17 cellular contexts compared by ENCODE assay signal in the genomic region with DNA sequence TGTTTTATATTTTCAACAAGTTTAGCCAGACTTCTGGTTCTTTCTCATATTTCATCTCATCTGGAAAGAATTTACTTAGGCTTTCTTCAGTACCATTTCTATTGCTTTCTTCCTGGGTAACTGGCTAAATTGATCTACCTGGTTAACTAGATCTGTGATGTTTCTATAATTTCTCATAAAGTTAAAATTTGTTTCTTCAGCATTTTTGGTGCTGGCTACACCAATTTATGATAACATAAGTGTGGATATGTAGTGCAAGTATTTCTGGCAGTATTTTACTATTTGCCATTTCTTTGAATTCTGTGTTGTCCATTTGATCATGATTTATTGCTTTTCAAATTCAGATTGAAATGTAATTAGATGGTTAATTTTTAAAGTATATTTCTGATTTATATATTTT. TPM values are rescaled to one million over a fixed set of nuclear protein-coding genes. Genes with fewer than 3 reads are reported as not detected.
DNase-seq lines count a peak whose midpoint lies in the region; ATAC-seq, FAIRE-seq and TF ChIP-seq lines count a peak whose summit lies in the region.
"Had no signal": no experiment of that assay in that cellular context is flagged by ENCODE, and none has a peak within 500 bp of the region (broad histone marks: within the 10 kb centered on the region; RNA-seq: fewer than 3 reads in every experiment).

No MANE protein-coding gene starts in this region.

- H3K27ac ChIP-seq in HEK293 (ENCODE audit: extremely low read depth, low read depth, low read length) (peak overlapping the region; percentile 47; the same call in 1 of the 2 replicates), GM12878 (ENCODE audit: control insufficient read depth, insufficient read depth) (no peak overlapping the region), small intestine (ENCODE audit: low read depth in 1 of 2, low read length in 1 of 2) (no peak overlapping the region)

- H4K20me1 ChIP-seq in GM12878 (ENCODE audit: control insufficient read depth, insufficient read depth) = peaks cover 2% of the 10 kb centered on the region; the same call in 1 of the 2 replicates

- CTCF ChIA-PET in HEK293 (lab: Yijun Ruan, JAX) (interaction anchor here (1.0 kb wide), 1 partner anchor 148 kb away, joined by 3 read pairs; no protein-coding TSS in a partner anchor), GM12878 (lab: Yijun Ruan, JAX) (no interaction called here)

- no peak for DNase-seq in activated naive CD4-positive, alpha-beta T cell treated with anti-CD3 and anti-CD28 coated beads, Interleukin-2, amount 50 U/mL, for 72 hours (ENCODE audit: low spot score in 2 of 2)
- no peak for DNase-seq in GM12878 (ENCODE audit: low read depth, low spot score)
- no peak for DNase-seq in small intestine
- no peak for DNase-seq in NCI-H345 (lab: John Stamatoyannopoulos, UW)
- DNase-seq in NCI-H1417 treated with DMSO at 0.1 percent for 48 hours (lab: John Stamatoyannopoulos, UW) = no peak
- DNase-seq: ACHN, H7, Kasumi-1, MV-4-11, NCI-H1436, NCI-H2029 treated with DMSO at 0.1 percent for 48 hours, NCI-H526, RPMI8226 had no signal

- peak overlapping the region; percentile 57 for H3K27ac Mint-ChIP-seq in activated naive CD4-positive, alpha-beta T cell treated with anti-CD3 and anti-CD28 coated beads, Interleukin-2, amount 50 U/mL, for 24 hours
- H3K27ac Mint-ChIP-seq in activated naive CD4-positive, alpha-beta T cell treated with anti-CD3 and anti-CD28 coated beads, Interleukin-2, amount 50 U/mL, for 72 hours = no peak overlapping the region

- H3K9me3 Mint-ChIP-seq in activated naive CD4-positive, alpha-beta T cell treated with anti-CD3 and anti-CD28 coated beads, Interleukin-2, amount 50 U/mL, for 24 hours = no peaks in the 10 kb centered on the region
- H3K9me3 Mint-ChIP-seq in activated naive CD4-positive, alpha-beta T cell treated with anti-CD3 and anti-CD28 coated beads, Interleukin-2, amount 50 U/mL, for 72 hours = no peaks in the 10 kb centered on the region
- H3K9me3 Mint-ChIP-seq: CD8-positive, alpha-beta memory T cell had no signal

- BruUV-seq in GM12878 (replicated peaks; lab: Mats Ljungman, UMichigan) = no TSS peak

- ATAC-seq in activated naive CD4-positive, alpha-beta T cell treated with anti-CD3 and anti-CD28 coated beads, Interleukin-2, amount 50 U/mL, for 72 hours = no peak
- no peak for ATAC-seq in GM12878
- no peak for ATAC-seq in GM19395 (IDR thresholded peaks at IDR 0.05; ENCODE audit: unreplicated experiment)

- H3K27me3 Mint-ChIP-seq in activated naive CD4-positive, alpha-beta T cell treated with anti-CD3 and anti-CD28 coated beads, Interleukin-2, amount 50 U/mL, for 24 hours = no peaks in the 10 kb centered on the region
- H3K27me3 Mint-ChIP-seq: CD8-positive, alpha-beta memory T cell had no signal

- TF ChIP-seq CTCF in HEK293 (tag by site-specific recombination; IDR thresholded peaks at IDR 0.05) (no peak), GM12878 (IDR thresholded peaks at IDR 0.05 in 2 of 3, conservative IDR thresholded peaks at IDR 0.05 in 1 of 3; ENCODE audit: control insufficient read depth in 2 of 3, extremely low read depth in 1 of 3, insufficient read depth in 1 of 3, low read depth in 3 of 3, low read length in 3 of 3) (no peak)

- H2AFZ ChIP-seq in GM12878 (ENCODE audit: control insufficient read depth, low read depth, low read length) = no peak overlapping the region

- in situ Hi-C loops in GM12878 (cut with MboI) = no loop called here

- H3K4me1 Mint-ChIP-seq in activated naive CD4-positive, alpha-beta T cell treated with anti-CD3 and anti-CD28 coated beads, Interleukin-2, amount 50 U/mL, for 24 hours = peaks cover 65% of the 10 kb centered on the region

- H3K36me3 ChIP-seq in HEK293 (ENCODE audit: control insufficient read depth in 2 of 2, insufficient read depth in 1 of 2, low read length in 2 of 2) (peaks cover 4% of the 10 kb centered on the region in 2 experiments; a peak in 2 of 3 replicates), GM12878 (ENCODE audit: control insufficient read depth in 2 of 2, insufficient read depth in 2 of 2, low read length in 1 of 2) (no peaks in the 10 kb centered on the region; a peak in 1 of 4 replicates), small intestine (ENCODE audit: control insufficient read depth in 2 of 2, insufficient read depth in 2 of 2, low read length in 2 of 2) (peaks cover 2% of the 10 kb centered on the region in 2 donors)

- no peaks in the 10 kb centered on the region for H3K27me3 ChIP-seq in GM12878 (replicated peaks in 1 of 2; ENCODE audit: control insufficient read depth in 2 of 2, insufficient read depth in 2 of 2, low read length in 1 of 2)
- no peaks in the 10 kb centered on the region for H3K27me3 ChIP-seq in small intestine (ENCODE audit: control insufficient read depth in 2 of 2, insufficient read depth in 2 of 2, low read length in 2 of 2)

- POLR2A ChIA-PET in HEK293 (lab: Yijun Ruan, JAX) = no interaction called here
- POLR2A ChIA-PET in GM12878 (lab: Charles Lee) = no interaction called here

- H3K4me3 Mint-ChIP-seq in activated naive CD4-positive, alpha-beta T cell treated with anti-CD3 and anti-CD28 coated beads, Interleukin-2, amount 50 U/mL, for 24 hours = no peak overlapping the region

- TF ChIP-seq POLR2A in GM12878 (IDR thresholded peaks at IDR 0.05; ENCODE audit: low read depth, low read length) = no peak

- H3K9ac ChIP-seq in GM12878 (ENCODE audit: control insufficient read depth, insufficient read depth, low read length) = no peak overlapping the region

- TF ChIP-seq EP300 in GM12878 (IDR thresholded peaks at IDR 0.05; ENCODE audit: borderline replicate concordance in 1 of 2, control insufficient read depth in 1 of 2, low read depth in 2 of 2, low read length in 2 of 2) = no peak

- SMC1A ChIA-PET in GM12878 (lab: Charles Lee; ENCODE audit: uncharacterized antibody, unreplicated experiment) = interaction anchor here (0.8 kb wide), 1 partner anchor 97 kb away, joined by 3 read pairs; no protein-coding TSS in a partner anchor

- H3K36me3 Mint-ChIP-seq in activated naive CD4-positive, alpha-beta T cell treated with anti-CD3 and anti-CD28 coated beads, Interleukin-2, amount 50 U/mL, for 24 hours = peaks cover 3% of the 10 kb centered on the region
- no peaks in the 10 kb centered on the region for H3K36me3 Mint-ChIP-seq in activated naive CD4-positive, alpha-beta T cell treated with anti-CD3 and anti-CD28 coated beads, Interleukin-2, amount 50 U/mL, for 72 hours

- TF ChIP-seq RAD21 in GM12878 (IDR thresholded peaks at IDR 0.05; ENCODE audit: insufficient read depth, low read depth, low read length) = no peak

- H3K4me2 ChIP-seq in GM12878 (ENCODE audit: control insufficient read depth, insufficient read depth) = peak overlapping the region; percentile 66

- FAIRE-seq in GM12878 (lab: Jason Lieb, UNC) = no peak
- peak; percentile 15 for FAIRE-seq in small intestine (lab: Jason Lieb, UNC)

- peaks cover 24% of the 10 kb centered on the region for H3K4me1 ChIP-seq in HEK293 (ENCODE audit: control insufficient read depth, insufficient read depth, low read length)
- peaks cover 20% of the 10 kb centered on the region for H3K4me1 ChIP-seq in GM12878 (ENCODE audit: control insufficient read depth, insufficient read depth, low read length)
- no peaks in the 10 kb centered on the region for H3K4me1 ChIP-seq in small intestine (ENCODE audit: control insufficient read depth in 2 of 2, insufficient read depth in 1 of 2, low read depth in 1 of 2, low read length in 1 of 2)

- H3K9me3 ChIP-seq in HEK293 (ENCODE audit: control insufficient read depth, insufficient read depth, low read depth, low read length) = no peaks in the 10 kb centered on the region
- H3K9me3 ChIP-seq in GM12878 (replicated peaks; ENCODE audit: control insufficient read depth, insufficient read depth, low read length) = no peaks in the 10 kb centered on the region
- no peaks in the 10 kb centered on the region for H3K9me3 ChIP-seq in small intestine (ENCODE audit: control insufficient read depth, low read depth)

- H3K4me3 ChIP-seq in HEK293 (ENCODE audit: low read depth, low read length) (no peak overlapping the region), GM12878 (no peak overlapping the region), small intestine (ENCODE audit: low read depth in 1 of 2, low read length in 2 of 2) (no peak overlapping the region)

- H3K79me2 ChIP-seq in GM12878 (ENCODE audit: control insufficient read depth, insufficient read depth, low read length) = no peaks in the 10 kb centered on the region

- intact Hi-C loops in GM12878 (cut with micrococcal nuclease; ENCODE audit: unreplicated experiment) = loop anchor here (2.0 kb wide), 1 partner anchor 100 kb away; a partner anchor contains a TSS

- RAD21 ChIA-PET in GM12878 (lab: Charles Lee; ENCODE audit: unreplicated experiment) = interaction anchor here (1.6 kb wide), 1 partner anchor 97 kb away, joined by 4 read pairs; no protein-coding TSS in a partner anchor

TF ChIP-seq in HEK293, 187 proteins besides CTCF, POLR2A, EP300 and RAD21 (continues in another document):
- TF ChIP-seq ZNF555 (tag by site-specific recombination; conservative IDR thresholded peaks at IDR 0.05) (no peak), ZNF624 (tag by site-specific recombination; IDR thresholded peaks at IDR 0.05) (no peak), ZNF548 (tag by site-specific recombination; IDR thresholded peaks at IDR 0.05) (no peak)

TF ChIP-seq in GM12878, 131 proteins besides CTCF, POLR2A, EP300 and RAD21 (continues in another document):
- TF ChIP-seq NR2C1 (IDR thresholded peaks at IDR 0.05) = no peak
- TF ChIP-seq POLR2AphosphoS5 (IDR thresholded peaks at IDR 0.05; ENCODE audit: low read length) = no peak
- TF ChIP-seq TARDBP (IDR thresholded peaks at IDR 0.05; ENCODE audit: borderline replicate concordance) = no peak
- TF ChIP-seq GABPA (IDR thresholded peaks at IDR 0.05; ENCODE audit: low read depth) = no peak

RNA-seq across cellular contexts. Expression of a gene that starts 25.9 kb away (rescaled TPM):
- 10 to 100 TPM; 35.2 to 52.2 TPM for total RNA-seq in activated naive CD4-positive, alpha-beta T cell treated with anti-CD3 and anti-CD28 coated beads, Interleukin-2, amount 50 U/mL, for 72 hours
- 36.5 and 38.0 TPM in 2 replicates for total RNA-seq in GM12878 (2013; cell fraction: nucleolus; rRNA removed)
- total RNA-seq in GM12878 (2014; rRNA removed) = 9.0 and 11.0 TPM in 2 replicates
- total RNA-seq in GM12878 (2014; rRNA removed; fragmentation: Illumina TruSeq; extraction: Trizol) = 10.4 and 12.2 TPM in 2 replicates
- total RNA-seq in GM12878 (2021) = 12.2 and 13.4 TPM in 2 replicates
- 3.2 TPM for polyA plus RNA-seq in GM12878 (2011; ENCODE audit: low read depth)
- polyA plus RNA-seq in GM12878 (2011; rRNA removed) = 19.6 and 36.4 TPM in 2 replicates
- polyA plus RNA-seq in GM12878 (2011; cell fraction: cytosol; rRNA removed) = 5.4 and 6.9 TPM in 2 replicates
- polyA plus RNA-seq in GM12878 (2011; cell fraction: nucleus; rRNA removed) = 9.3 and 11.0 TPM in 2 replicates
- 5.1 and 5.8 TPM in 2 replicates for polyA plus RNA-seq in GM12878 (2012)
- polyA plus RNA-seq in GM12878 (2014; fragmentation: Illumina TruSeq; extraction: Trizol) = 6.0 and 8.5 TPM in 2 replicates
- polyA plus RNA-seq in GM12878 (2014; fragmentation: Nextera tagmentation; extraction: Ambion mirVana) = 1 to 10 TPM in 1 of 2 experiments, under 1 TPM in 1; 0.91 to 2.1 TPM
- 2.3 and 3.0 TPM in 2 replicates for polyA plus RNA-seq in GM12878 (2014; rRNA removed)
- 1 to 10 TPM; 6.5 to 7.9 TPM for polyA plus RNA-seq in GM12878 (2016; fragmentation: Nextera tagmentation; extraction: Ambion mirVana)
- 33.5 and 54.1 TPM in 2 replicates for polyA minus RNA-seq in GM12878 (2011; rRNA and poly(A)+ RNA removed)
- 19.1 and 22.0 TPM in 2 replicates for polyA minus RNA-seq in GM12878 (2011; cell fraction: cytosol; rRNA and poly(A)+ RNA removed)
- polyA minus RNA-seq in GM12878 (2011; cell fraction: nucleus; rRNA and poly(A)+ RNA removed) = 18.0 and 23.2 TPM in 2 replicates
- 10 to 100 TPM; 14.9 to 40.0 (median 24.9) TPM for polyA plus RNA-seq in small intestine
